Comparison of ENCODE assay signal across 19 cellular contexts in genomic region chr4:31236635-31237173, GRCh38.
"Had no signal": no experiment of that assay in that cellular context is flagged by ENCODE, and none has a peak within 500 bp of the region (broad histone marks: within the 10 kb centered on the region; RNA-seq: fewer than 3 reads in every experiment).

No MANE protein-coding gene starts in this region.

- H3K4me2 ChIP-seq: hepatocyte had no signal

- H3K4me3 Mint-ChIP-seq: activated naive CD8-positive, alpha-beta T cell treated with anti-CD3 and anti-CD28 coated beads for 36 hours; dendritic cell treated with granulocyte-macrophage colony-stimulating factor and Interleukin-4, amounts not matched to agents 40 ng/mL and 50 ng/mL, for 4 days; nephron progenitor cell had no signal

- H3K27ac ChIP-seq: breast epithelium, esophagus muscularis mucosa, hepatocyte, tibial nerve, uterus, VCaP had no signal

- H3K36me3 Mint-ChIP-seq: activated naive CD8-positive, alpha-beta T cell treated with anti-CD3 and anti-CD28 coated beads for 36 hours had no signal

- FAIRE-seq: islet of Langerhans had no signal

- H3K4me1 Mint-ChIP-seq: activated naive CD8-positive, alpha-beta T cell treated with anti-CD3 and anti-CD28 coated beads for 36 hours had no signal

- H2AFZ ChIP-seq: hepatocyte had no signal

- H3K79me2 ChIP-seq: hepatocyte had no signal

- H3K9me3 Mint-ChIP-seq: activated naive CD8-positive, alpha-beta T cell treated with anti-CD3 and anti-CD28 coated beads for 36 hours had no signal

- H3K36me3 ChIP-seq: breast epithelium, esophagus muscularis mucosa, tibial nerve, uterus had no signal

- H3K4me1 ChIP-seq: breast epithelium, esophagus muscularis mucosa, tibial nerve, uterus had no signal

- ATAC-seq: left colon; stimulated activated naive CD8-positive, alpha-beta T cell treated with anti-CD3 and anti-CD28 coated beads, Interleukin-15, Interleukin-2, amounts not matched to agents 100 U/mL and 50 U/mL, for 24 hours had no signal

- H3K27me3 Mint-ChIP-seq: activated naive CD8-positive, alpha-beta T cell treated with anti-CD3 and anti-CD28 coated beads for 36 hours; dendritic cell treated with granulocyte-macrophage colony-stimulating factor and Interleukin-4, amounts not matched to agents 40 ng/mL and 50 ng/mL, for 4 days; progenitor cell of endocrine pancreas had no signal

- H3K9me3 ChIP-seq: uterus had no signal

- H3K4me3 ChIP-seq: breast epithelium, esophagus muscularis mucosa, hepatocyte, tibial nerve, uterus had no signal

- H3K27ac Mint-ChIP-seq: activated naive CD8-positive, alpha-beta T cell treated with anti-CD3 and anti-CD28 coated beads for 36 hours; dendritic cell treated with granulocyte-macrophage colony-stimulating factor and Interleukin-4, amounts not matched to agents 40 ng/mL and 50 ng/mL, for 4 days; nephron progenitor cell; progenitor cell of endocrine pancreas had no signal

- DNase-seq: activated CD4-positive, alpha-beta T cell treated with anti-CD3 and anti-CD28 coated beads for 1 hour; activated gamma-delta T cell treated with Interleukin-2 at 50 U/mL for 16 hours; activated naive CD8-positive, alpha-beta T cell treated with anti-CD3 and anti-CD28 coated beads for 36 hours; effector CD8-positive, alpha-beta T cell; left colon; nephron progenitor cell; stimulated activated CD4-positive, alpha-beta T cell treated with anti-CD3 and anti-CD28 coated beads, Interleukin-2, amount 100 ng/mL, for 24 hours; stimulated activated naive CD8-positive, alpha-beta T cell treated with anti-CD3 and anti-CD28 coated beads, Interleukin-15, Interleukin-2, amounts not matched to agents 100 U/mL and 50 U/mL, for 24 hours; SW 1271; T-helper 2 cell; uterus had no signal

- H3K27me3 ChIP-seq: breast epithelium, esophagus muscularis mucosa, hepatocyte, tibial nerve, uterus had no signal
